13 cellular contexts compared by ENCODE assay signal in the genomic region with DNA sequence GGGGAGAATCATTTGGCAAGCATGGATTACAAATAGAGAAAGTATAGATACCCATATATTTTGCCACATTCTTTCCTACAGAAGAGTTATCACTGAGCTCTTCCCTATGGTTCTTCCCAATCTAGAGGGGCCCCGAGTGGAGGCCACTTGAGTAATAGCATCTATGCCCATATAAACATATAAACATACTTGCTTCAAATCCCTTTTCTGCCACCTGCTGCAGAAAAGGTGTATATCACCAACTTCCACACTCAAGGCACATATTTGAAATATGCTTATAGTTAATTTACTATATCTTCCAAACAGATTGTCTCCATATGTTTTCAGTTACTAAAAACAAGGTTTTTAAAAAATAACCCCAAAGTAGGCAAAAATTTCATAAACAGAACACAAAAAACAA.
DNase-seq lines count a peak whose midpoint lies in the region; ATAC-seq lines count a peak whose summit lies in the region.
"Had no signal": no experiment of that assay in that cellular context is flagged by ENCODE, and none has a peak within 500 bp of the region (broad histone marks: within the 10 kb centered on the region; RNA-seq: fewer than 3 reads in every experiment).

No MANE protein-coding gene starts in this region.

- peak overlapping the region; percentile 86 for H3K4me3 Mint-ChIP-seq in activated naive CD4-positive, alpha-beta T cell treated with anti-CD3 and anti-CD28 coated beads, Interleukin-2, amount 50 U/mL, for 24 hours
- H3K4me3 Mint-ChIP-seq in stimulated activated effector memory CD8-positive, alpha-beta T cell treated with anti-CD3 and anti-CD28 coated beads, Interleukin-12 subunit alpha, Interleukin-12 subunit beta, amount 100 ng/mL, for 72 hours, result peak overlapping the region; percentile 35

- H3K4me1 Mint-ChIP-seq in activated naive CD4-positive, alpha-beta T cell treated with anti-CD3 and anti-CD28 coated beads, Interleukin-2, amount 50 U/mL, for 24 hours, result peaks cover 37% of the 10 kb centered on the region
- H3K4me1 Mint-ChIP-seq in stimulated activated effector memory CD8-positive, alpha-beta T cell treated with anti-CD3 and anti-CD28 coated beads, Interleukin-12 subunit alpha, Interleukin-12 subunit beta, amount 100 ng/mL, for 72 hours, result peaks cover 22% of the 10 kb centered on the region

- H3K27ac Mint-ChIP-seq in activated naive CD4-positive, alpha-beta T cell treated with anti-CD3 and anti-CD28 coated beads, Interleukin-2, amount 50 U/mL, for 24 hours, result peak overlapping the region; percentile 98
- H3K27ac Mint-ChIP-seq in stimulated activated effector memory CD8-positive, alpha-beta T cell treated with anti-CD3 and anti-CD28 coated beads, Interleukin-12 subunit alpha, Interleukin-12 subunit beta, amount 100 ng/mL, for 72 hours, result peak overlapping the region; percentile 15

- ATAC-seq in stimulated activated effector memory CD8-positive, alpha-beta T cell treated with anti-CD3 and anti-CD28 coated beads, Interleukin-12 subunit alpha, Interleukin-12 subunit beta, amount 100 ng/mL, for 72 hours, result no peak
- ATAC-seq in GM19452 (IDR thresholded peaks at IDR 0.05; ENCODE audit: unreplicated experiment), result no peak

- peaks cover 30% of the 10 kb centered on the region for H3K36me3 Mint-ChIP-seq in activated naive CD4-positive, alpha-beta T cell treated with anti-CD3 and anti-CD28 coated beads, Interleukin-2, amount 50 U/mL, for 24 hours
- peaks cover 98% of the 10 kb centered on the region for H3K36me3 Mint-ChIP-seq in stimulated activated effector memory CD8-positive, alpha-beta T cell treated with anti-CD3 and anti-CD28 coated beads, Interleukin-12 subunit alpha, Interleukin-12 subunit beta, amount 100 ng/mL, for 72 hours

- H3K27me3 Mint-ChIP-seq in activated naive CD4-positive, alpha-beta T cell treated with anti-CD3 and anti-CD28 coated beads, Interleukin-2, amount 50 U/mL, for 24 hours, result no peaks in the 10 kb centered on the region

- no peak for DNase-seq in activated naive CD4-positive, alpha-beta T cell (lab: John Stamatoyannopoulos, UW)
- DNase-seq in NAMALWA (ENCODE audit: low spot score) (peak; percentile 16), NCI-H526 treated with DMSO at 0.1 percent for 48 hours (lab: John Stamatoyannopoulos, UW) (no peak), T-helper 9 cell (no peak)
- peak; percentile 7 for DNase-seq in central memory CD4-positive, alpha-beta T cell
- no peak for DNase-seq in stimulated activated effector memory CD8-positive, alpha-beta T cell treated with anti-CD3 and anti-CD28 coated beads, Interleukin-12 subunit alpha, Interleukin-12 subunit beta, amount 100 ng/mL, for 72 hours (ENCODE audit: low spot score in 2 of 2)
- DNase-seq: activated CD4-positive, alpha-beta T cell treated with anti-CD3 and anti-CD28 coated beads, Interleukin-2, amount 50 U/mL, for 1 hour; Caco-2; KG1; NK-92 treated with Interleukin-12 subunit alpha and Interleukin-12 subunit beta, amount 100 ng/mL, for 24 hours; posterior cingulate gyrus had no signal

- no peaks in the 10 kb centered on the region for H3K9me3 Mint-ChIP-seq in activated naive CD4-positive, alpha-beta T cell treated with anti-CD3 and anti-CD28 coated beads, Interleukin-2, amount 50 U/mL, for 24 hours
- no peaks in the 10 kb centered on the region for H3K9me3 Mint-ChIP-seq in stimulated activated effector memory CD8-positive, alpha-beta T cell treated with anti-CD3 and anti-CD28 coated beads, Interleukin-12 subunit alpha, Interleukin-12 subunit beta, amount 100 ng/mL, for 72 hours

Comparison
In these comparisons a context has a peak if more than half of its experiments do, and no peak if none do; other contexts are left out.
1. DNase-seq: peak in NAMALWA (single experiment) and central memory CD4-positive, alpha-beta T cell (single experiment); none in activated naive CD4-positive, alpha-beta T cell (0 of 4), stimulated activated effector memory CD8-positive, alpha-beta T cell treated with anti-CD3 and anti-CD28 coated beads, Interleukin-12 subunit alpha, Interleukin-12 subunit beta, amount 100 ng/mL, for 72 hours (0 of 2), NCI-H526 treated with DMSO at 0.1 percent for 48 hours (single experiment) and T-helper 9 cell (single experiment).